ENCODE assay signal across 13 cellular contexts in the genomic region with DNA sequence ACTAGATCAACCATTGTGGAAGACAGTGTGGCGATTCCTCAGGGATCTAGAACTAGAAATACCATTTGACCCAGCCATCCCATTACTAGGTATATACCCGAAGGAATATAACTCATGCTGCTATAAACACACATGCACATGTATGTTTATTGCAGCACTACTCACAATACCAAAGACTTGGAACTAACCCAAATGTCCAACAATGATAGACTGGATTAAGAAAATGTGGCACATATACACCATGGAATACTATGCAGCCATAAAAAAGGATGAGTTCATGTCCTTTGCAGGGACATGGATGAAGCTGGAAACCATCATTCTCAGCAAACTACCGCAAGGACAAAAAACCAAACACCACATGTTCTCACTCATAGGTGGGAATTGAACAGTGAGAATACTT. TPM values are rescaled to one million over a fixed set of nuclear protein-coding genes. Genes with fewer than 3 reads are reported as not detected.
"Had no signal": no experiment of that assay in that cellular context is flagged by ENCODE, and none has a peak within 500 bp of the region (broad histone marks: within the 10 kb centered on the region; RNA-seq: fewer than 3 reads in every experiment).

No MANE protein-coding gene starts in this region.

RNA-seq across cellular contexts. Expression of a gene that starts 42.9 kb away (rescaled TPM):
- total RNA-seq: activated naive CD4-positive, alpha-beta T cell treated with anti-CD3 and anti-CD28 coated beads for 36 hours; activated naive CD4-positive, alpha-beta T cell treated with anti-CD3 and anti-CD28 coated beads, Interleukin-2, amount 50 U/mL, for 72 hours; activated naive CD8-positive, alpha-beta T cell treated with anti-CD3 and anti-CD28 coated beads, Interleukin-2, amount 10 ng/mL, durations not matched to agents 7 days and 5 days; activated T-cell treated with anti-CD3 and anti-CD28 coated beads, Interleukin-2, amount 50 U/mL, for 72 hours; activated T-helper 1 cell treated with anti-CD3 and anti-CD28 coated beads, Interleukin-12 subunit alpha, Interleukin-12 subunit beta, Interleukin-2, Interleukin-4 antibody, amounts not matched to agents 30 ng/mL and 10 ng/mL and 1 ng/mL, durations not matched to agents 14 hours and 24 hours and 36 hours; activated T-helper 17 cell treated with anti-CD3 and anti-CD28 coated beads, Interleukin-2, amount 50 U/mL, for 72 hours; activated T-helper 2 cell treated with anti-CD3 and anti-CD28 coated beads, Interferon-gamma antibody, Interleukin-2, Interleukin-4, amounts not matched to agents 10 μg/mL and 5 μg/mL and 100 μg/mL, durations not matched to agents 14 hours and 24 hours and 36 hours; aorta; ascending aorta; body of pancreas; bronchial epithelial cell; chondrocyte had no signal
- polyA plus RNA-seq: aorta, cardiac muscle cell had no signal
